ENCODE assay signal across 29 cellular contexts in the genomic region with DNA sequence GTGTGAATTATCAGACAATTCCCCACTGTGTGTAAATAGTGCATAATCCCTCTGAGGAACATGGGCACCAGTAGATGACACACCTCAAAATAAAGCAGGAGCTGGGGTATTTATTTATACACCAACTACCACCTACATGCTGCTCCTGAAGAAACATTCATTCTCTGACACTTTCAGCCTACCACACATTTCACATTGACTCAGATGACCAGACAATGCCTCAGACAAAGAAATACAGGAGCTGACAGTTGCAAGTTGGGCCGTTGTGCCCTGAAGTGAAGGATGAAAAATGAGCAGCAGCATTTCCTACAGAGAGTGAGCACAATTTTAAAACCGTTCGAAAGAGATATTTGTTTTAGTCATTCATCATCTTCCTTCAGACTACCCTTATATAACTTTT.
"Had no signal": no experiment of that assay in that cellular context is flagged by ENCODE, and none has a peak within 500 bp of the region (broad histone marks: within the 10 kb centered on the region; RNA-seq: fewer than 3 reads in every experiment).

No MANE protein-coding gene starts in this region.

- H3K4me2 ChIP-seq: neural progenitor cell had no signal

- H3K27ac ChIP-seq: neural progenitor cell, ovary, parathyroid adenoma, psoas muscle, right lobe of liver, sigmoid colon, suprapubic skin, testis, tibial artery, transverse colon, upper lobe of left lung, vagina had no signal

- H3K79me2 ChIP-seq: parathyroid adenoma had no signal

- H3K27ac Mint-ChIP-seq: naive thymus-derived CD8-positive, alpha-beta T cell; nephron; neural progenitor cell; progenitor cell of endocrine pancreas; stimulated activated memory B cell treated with anti-CD40 and anti-IgM and Interleukin-4, amounts not matched to agents 10 μg/mL and 1 μg/mL and 100 μg/mL, for 72 hours; stimulated activated naive CD8-positive, alpha-beta T cell treated with anti-CD3 and anti-CD28 coated beads, Interleukin-15, amount 100 ng/mL, for 72 hours had no signal

- H3K4me1 Mint-ChIP-seq: naive B cell; stimulated activated memory B cell treated with anti-CD40 and anti-IgM and Interleukin-4, amounts not matched to agents 10 μg/mL and 1 μg/mL and 100 μg/mL, for 72 hours; stimulated activated naive CD8-positive, alpha-beta T cell treated with anti-CD3 and anti-CD28 coated beads, Interleukin-15, amount 100 ng/mL, for 72 hours had no signal

- DNase-seq: naive B cell; naive thymus-derived CD8-positive, alpha-beta T cell; nucleus accumbens; ovary; posterior cingulate gyrus; psoas muscle; right cardiac atrium; right lobe of liver; sigmoid colon; small intestine; stimulated activated CD4-positive, alpha-beta T cell treated with anti-CD3 and anti-CD28 coated beads, Interleukin-15, amount 100 ng/mL, for 24 hours; stimulated activated CD4-positive, alpha-beta T cell treated with anti-CD3 and anti-CD28 coated beads, Interleukin-2, amount 100 ng/mL, for 24 hours; stimulated activated CD4-positive, alpha-beta T cell treated with anti-CD3 and anti-CD28 coated beads, Interleukin-2, amount 100 ng/mL, for 48 hours; stimulated activated CD4-positive, alpha-beta T cell treated with anti-CD3 and anti-CD28 coated beads, Interleukin-4, amount 100 ng/mL, for 24 hours; stimulated activated naive CD4-positive, alpha-beta T cell; stimulated activated naive CD8-positive, alpha-beta T cell treated with anti-CD3 and anti-CD28 coated beads, Interleukin-15, amount 100 ng/mL, for 72 hours; stimulated activated naive CD8-positive, alpha-beta T cell treated with anti-CD3 and anti-CD28 coated beads, Interleukin-15, Interleukin-2, amounts not matched to agents 100 U/mL and 50 U/mL, for 24 hours; substantia nigra; testis; tibial artery; transverse colon; upper lobe of left lung had no signal

- H3K4me3 Mint-ChIP-seq: naive B cell; naive thymus-derived CD8-positive, alpha-beta T cell; nephron; neural progenitor cell; stimulated activated memory B cell treated with anti-CD40 and anti-IgM and Interleukin-4, amounts not matched to agents 10 μg/mL and 1 μg/mL and 100 μg/mL, for 72 hours; stimulated activated naive CD8-positive, alpha-beta T cell treated with anti-CD3 and anti-CD28 coated beads, Interleukin-15, amount 100 ng/mL, for 72 hours had no signal

- H3K9me3 Mint-ChIP-seq: naive thymus-derived CD8-positive, alpha-beta T cell; nephron; neural progenitor cell; stimulated activated memory B cell treated with anti-CD40 and anti-IgM and Interleukin-4, amounts not matched to agents 10 μg/mL and 1 μg/mL and 100 μg/mL, for 72 hours; stimulated activated naive CD8-positive, alpha-beta T cell treated with anti-CD3 and anti-CD28 coated beads, Interleukin-15, amount 100 ng/mL, for 72 hours had no signal

- H3K4me3 ChIP-seq: neural progenitor cell, ovary, psoas muscle, right lobe of liver, sigmoid colon, suprapubic skin, testis, tibial artery, transverse colon, upper lobe of left lung, vagina had no signal

- H3K36me3 ChIP-seq: neural progenitor cell, ovary, right lobe of liver, sigmoid colon, suprapubic skin, tibial artery, transverse colon, upper lobe of left lung, vagina had no signal

- ATAC-seq: naive thymus-derived CD8-positive, alpha-beta T cell; psoas muscle; right cardiac atrium; right lobe of liver; stimulated activated naive CD8-positive, alpha-beta T cell treated with anti-CD3 and anti-CD28 coated beads, Interleukin-15, amount 100 ng/mL, for 72 hours; stimulated activated naive CD8-positive, alpha-beta T cell treated with anti-CD3 and anti-CD28 coated beads, Interleukin-15, Interleukin-2, amounts not matched to agents 100 U/mL and 50 U/mL, for 24 hours had no signal

- H3K36me3 Mint-ChIP-seq: naive B cell; naive thymus-derived CD8-positive, alpha-beta T cell; neural progenitor cell; stimulated activated memory B cell treated with anti-CD40 and anti-IgM and Interleukin-4, amounts not matched to agents 10 μg/mL and 1 μg/mL and 100 μg/mL, for 72 hours had no signal

- H3K4me1 ChIP-seq: parathyroid adenoma, psoas muscle, right lobe of liver, suprapubic skin, testis, tibial artery, vagina had no signal

- H3K9me3 ChIP-seq: ovary, psoas muscle, right lobe of liver, sigmoid colon, suprapubic skin, testis, tibial artery, transverse colon, upper lobe of left lung, vagina had no signal

- H2AFZ ChIP-seq: neural progenitor cell, parathyroid adenoma had no signal

- H3K27me3 Mint-ChIP-seq: progenitor cell of endocrine pancreas; stimulated activated memory B cell treated with anti-CD40 and anti-IgM and Interleukin-4, amounts not matched to agents 10 μg/mL and 1 μg/mL and 100 μg/mL, for 72 hours had no signal

- H3K27me3 ChIP-seq: neural progenitor cell, ovary, right lobe of liver, sigmoid colon, suprapubic skin, testis, tibial artery, transverse colon, upper lobe of left lung, vagina had no signal
